Comparison of ENCODE assay signal across 1 cellular context in genomic region chr7:24591152-24591551, GRCh38.
TF ChIP-seq lines count a peak whose summit lies in the region.

No MANE protein-coding gene starts in this region.

TF ChIP-seq in HepG2, 621 proteins besides CTCF, POLR2A, EP300 and RAD21 (continued from another document):
- TF ChIP-seq, protein P1, sequence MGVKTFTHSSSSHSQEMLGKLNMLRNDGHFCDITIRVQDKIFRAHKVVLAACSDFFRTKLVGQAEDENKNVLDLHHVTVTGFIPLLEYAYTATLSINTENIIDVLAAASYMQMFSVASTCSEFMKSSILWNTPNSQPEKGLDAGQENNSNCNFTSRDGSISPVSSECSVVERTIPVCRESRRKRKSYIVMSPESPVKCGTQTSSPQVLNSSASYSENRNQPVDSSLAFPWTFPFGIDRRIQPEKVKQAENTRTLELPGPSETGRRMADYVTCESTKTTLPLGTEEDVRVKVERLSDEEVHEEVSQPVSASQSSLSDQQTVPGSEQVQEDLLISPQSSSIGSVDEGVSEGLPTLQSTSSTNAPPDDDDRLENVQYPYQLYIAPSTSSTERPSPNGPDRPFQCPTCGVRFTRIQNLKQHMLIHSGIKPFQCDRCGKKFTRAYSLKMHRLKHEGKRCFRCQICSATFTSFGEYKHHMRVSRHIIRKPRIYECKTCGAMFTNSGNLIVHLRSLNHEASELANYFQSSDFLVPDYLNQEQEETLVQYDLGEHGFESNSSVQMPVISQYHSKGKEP (CRISPR knock-in tag; IDR thresholded peaks at IDR 0.05) = no peak
- TF ChIP-seq ZNF329 (CRISPR knock-in tag; IDR thresholded peaks at IDR 0.05; ENCODE audit: low read depth) (no peak), ZNF737 (CRISPR knock-in tag; IDR thresholded peaks at IDR 0.05; ENCODE audit: borderline replicate concordance) (no peak), ZNF17 (CRISPR knock-in tag; IDR thresholded peaks at IDR 0.05) (no peak), ASH2L (IDR thresholded peaks at IDR 0.05; ENCODE audit: insufficient read length, low read depth, low read length) (no peak), TARDBP (CRISPR knock-in tag; IDR thresholded peaks at IDR 0.05) (no peak), ZNF382 (CRISPR knock-in tag; IDR thresholded peaks at IDR 0.05; ENCODE audit: borderline replicate concordance) (no peak), TBX3 (IDR thresholded peaks at IDR 0.05; ENCODE audit: borderline replicate concordance) (no peak)
- TF ChIP-seq, protein P2, sequence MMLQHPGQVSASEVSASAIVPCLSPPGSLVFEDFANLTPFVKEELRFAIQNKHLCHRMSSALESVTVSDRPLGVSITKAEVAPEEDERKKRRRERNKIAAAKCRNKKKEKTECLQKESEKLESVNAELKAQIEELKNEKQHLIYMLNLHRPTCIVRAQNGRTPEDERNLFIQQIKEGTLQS (CRISPR knock-in tag; IDR thresholded peaks at IDR 0.05) = no peak
- TF ChIP-seq, protein P3, sequence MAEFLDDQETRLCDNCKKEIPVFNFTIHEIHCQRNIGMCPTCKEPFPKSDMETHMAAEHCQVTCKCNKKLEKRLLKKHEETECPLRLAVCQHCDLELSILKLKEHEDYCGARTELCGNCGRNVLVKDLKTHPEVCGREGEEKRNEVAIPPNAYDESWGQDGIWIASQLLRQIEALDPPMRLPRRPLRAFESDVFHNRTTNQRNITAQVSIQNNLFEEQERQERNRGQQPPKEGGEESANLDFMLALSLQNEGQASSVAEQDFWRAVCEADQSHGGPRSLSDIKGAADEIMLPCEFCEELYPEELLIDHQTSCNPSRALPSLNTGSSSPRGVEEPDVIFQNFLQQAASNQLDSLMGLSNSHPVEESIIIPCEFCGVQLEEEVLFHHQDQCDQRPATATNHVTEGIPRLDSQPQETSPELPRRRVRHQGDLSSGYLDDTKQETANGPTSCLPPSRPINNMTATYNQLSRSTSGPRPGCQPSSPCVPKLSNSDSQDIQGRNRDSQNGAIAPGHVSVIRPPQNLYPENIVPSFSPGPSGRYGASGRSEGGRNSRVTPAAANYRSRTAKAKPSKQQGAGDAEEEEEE (CRISPR knock-in tag; IDR thresholded peaks at IDR 0.05; ENCODE audit: borderline replicate concordance) = no peak
